In the genomic region with DNA sequence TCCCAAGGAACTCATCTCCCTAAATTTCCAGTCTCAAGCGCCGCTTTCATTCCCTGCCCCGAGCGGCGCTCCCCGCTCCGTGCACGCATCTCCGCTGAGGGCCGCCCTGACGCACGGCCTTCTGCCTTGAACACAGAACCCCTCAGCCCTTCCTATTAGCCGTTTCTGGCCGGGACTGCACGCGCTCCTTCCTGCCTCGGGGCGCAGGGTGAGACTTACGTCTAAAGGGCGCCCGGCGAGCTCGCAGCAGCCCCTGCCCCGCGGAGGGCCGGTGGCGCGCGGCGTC, we compare ENCODE assay signal across 8 cellular contexts. TPM values are rescaled to one million over a fixed set of nuclear protein-coding genes. Genes with fewer than 3 reads are reported as not detected.
A peak's percentile ranks its signal among the peaks of the same experiment; 100 is the strongest.
DNase-seq lines count a peak whose midpoint lies in the region; ATAC-seq and TF ChIP-seq lines count a peak whose summit lies in the region.

No MANE protein-coding gene starts in this region.

- H3K79me1 ChIP-seq in H9 (ENCODE audit: insufficient read depth, low read depth, low read length, poor library complexity, severe bottlenecking), result peaks cover 9% of the 10 kb centered on the region

- H3K4me1 ChIP-seq in H9 (ENCODE audit: insufficient read depth, low read length), result no peaks in the 10 kb centered on the region
- H3K4me1 ChIP-seq in left ventricle myocardium inferior, result peaks cover 60% of the 10 kb centered on the region

- peak overlapping the region; percentile 93 for H3K4me3 ChIP-seq in left ventricle myocardium inferior

- peaks cover 14% of the 10 kb centered on the region; the same call in 1 of the 2 replicates for H3K79me2 ChIP-seq in H9 (ENCODE audit: insufficient read depth, low read length)

- no peak overlapping the region for H3K56ac ChIP-seq in H9 (ENCODE audit: insufficient read length, low read depth, low read length)

- no peak overlapping the region for H3T11ph ChIP-seq in H9 (ENCODE audit: low read length)

- H2AK5ac ChIP-seq in H9 (ENCODE audit: insufficient read length, low read length), result no peak overlapping the region

- no peak overlapping the region for H3K23ac ChIP-seq in H9 (ENCODE audit: insufficient read length, low read depth, low read length)

- peak overlapping the region; percentile 98 for H3K4me3 Mint-ChIP-seq in H9
- H3K4me3 Mint-ChIP-seq in activated naive CD8-positive, alpha-beta T cell, result peak overlapping the region; percentile 96

- H4K5ac ChIP-seq in H9 (ENCODE audit: insufficient read length, low read depth, low read length), result no peak overlapping the region

- H2BK20ac ChIP-seq in H9 (ENCODE audit: low read depth, low read length, poor library complexity, severe bottlenecking), result no peak overlapping the region

- no peaks in the 10 kb centered on the region for H4K20me1 ChIP-seq in H9 (ENCODE audit: control insufficient read depth, insufficient read depth, insufficient read length)

- peaks cover 30 to 35% (median 34%) of the 10 kb centered on the region in 3 experiments for H3K36me3 Mint-ChIP-seq in H9 (ENCODE audit: insufficient read depth in 1 of 3, low read depth in 3 of 3)
- peaks cover 21% of the 10 kb centered on the region for H3K36me3 Mint-ChIP-seq in activated naive CD8-positive, alpha-beta T cell

- H3K18ac ChIP-seq in H9 (ENCODE audit: insufficient read length, low read depth, low read length), result peak overlapping the region; percentile 69

- intact Hi-C loops in left ventricle myocardium inferior (cut with micrococcal nuclease), result loop anchor here (10.0 kb wide), 1 partner anchor 53 kb away; no protein-coding TSS in a partner anchor

- peak overlapping the region; percentile 53 for H3K4me2 ChIP-seq in H9 (ENCODE audit: insufficient read depth, insufficient read length, low read length)

- H3K27me3 ChIP-seq in H9 (ENCODE audit: insufficient read depth, low read length) (no peaks in the 10 kb centered on the region), left ventricle myocardium inferior (ENCODE audit: low read depth) (no peaks in the 10 kb centered on the region)

- peak; percentile 54 to 57 for ATAC-seq in activated CD4-positive, CD25-positive, alpha-beta regulatory T cell treated with anti-CD3 and anti-CD28 coated beads, Interleukin-2, amount 50 U/mL, for 24 hours

- H2AFZ ChIP-seq in H9 (ENCODE audit: low read length), result no peak overlapping the region

- H3K9ac ChIP-seq in H9 (ENCODE audit: extremely low read depth, insufficient read length, low read length), result peak overlapping the region; percentile 91

- WGBS in H9 (ENCODE audit: extremely low coverage, insufficient read length, low lambda C conversion rate), result no CpG with 5 or more reads among the region's 30 CpGs

- no peaks in the 10 kb centered on the region for H3K9me3 ChIP-seq in H9 (ENCODE audit: control insufficient read depth, low read depth, low read length)
- no peaks in the 10 kb centered on the region for H3K9me3 ChIP-seq in left ventricle myocardium inferior (replicated peaks)

- no peak overlapping the region for H2BK120ac ChIP-seq in H9 (ENCODE audit: low read depth, low read length, poor library complexity, severe bottlenecking)

- H3K36me3 ChIP-seq in left ventricle myocardium inferior, result peaks cover 19% of the 10 kb centered on the region

- peaks cover 9% of the 10 kb centered on the region for H3K23me2 ChIP-seq in H9 (ENCODE audit: insufficient read length, low read depth, low read length, poor library complexity, severe bottlenecking)

- DNase-seq in activated CD4-positive, CD25-positive, alpha-beta regulatory T cell treated with anti-CD3 and anti-CD28 coated beads, Interleukin-2, amount 50 U/mL, for 72 hours, result no peak
- DNase-seq in H9, result no peak
- DNase-seq in LoVo (ENCODE audit: low spot score), result peak; percentile 33
- no peak for DNase-seq in left ventricle myocardium inferior
- DNase-seq in renal cortical epithelial cell (ENCODE audit: low read depth), result peak; percentile 13
- no peak for DNase-seq in T1000 (lab: John Stamatoyannopoulos, UW)

- H3K14ac ChIP-seq in H9 (ENCODE audit: insufficient read depth, low read length), result peak overlapping the region; percentile 99

- H3K9me3 Mint-ChIP-seq in H9, result no peaks in the 10 kb centered on the region
- no peaks in the 10 kb centered on the region for H3K9me3 Mint-ChIP-seq in activated naive CD8-positive, alpha-beta T cell (ENCODE audit: low read depth)

- no peaks in the 10 kb centered on the region; the same call in 1 of the 2 replicates for H3K27me3 Mint-ChIP-seq in H9 (ENCODE audit: low read depth)
- no peaks in the 10 kb centered on the region for H3K27me3 Mint-ChIP-seq in activated naive CD8-positive, alpha-beta T cell

- no peak overlapping the region for H2BK12ac ChIP-seq in H9 (ENCODE audit: insufficient read length, low read depth, low read length)

- H4K8ac ChIP-seq in H9 (replicated peaks; ENCODE audit: insufficient read length, low read depth, low read length), result no peak overlapping the region

- H4K91ac ChIP-seq in H9 (ENCODE audit: insufficient read length, low read depth, low read length), result no peak overlapping the region

- peak overlapping the region; percentile 96 to 99 (median 96) for H3K27ac Mint-ChIP-seq in H9
- H3K27ac Mint-ChIP-seq in activated naive CD8-positive, alpha-beta T cell, result peak overlapping the region; percentile 96

- no peak overlapping the region for H2BK5ac ChIP-seq in H9 (ENCODE audit: insufficient read length, low read length)

- TF ChIP-seq CTCF in H9 (conservative IDR thresholded peaks at IDR 0.05) (no peak), left ventricle myocardium inferior (IDR thresholded peaks at IDR 0.05; ENCODE audit: borderline replicate concordance) (no peak)

- H3K4ac ChIP-seq in H9 (ENCODE audit: low read depth, low read length), result no peak overlapping the region

- no peak overlapping the region for H3K27ac ChIP-seq in H9 (ENCODE audit: insufficient read length, low read depth, low read length)
- peak overlapping the region; percentile 100 for H3K27ac ChIP-seq in left ventricle myocardium inferior (replicated peaks)

- peaks cover 32 to 37% of the 10 kb centered on the region in 2 experiments for H3K4me1 Mint-ChIP-seq in H9
- H3K4me1 Mint-ChIP-seq in activated naive CD8-positive, alpha-beta T cell (ENCODE audit: low read depth), result peaks cover 58% of the 10 kb centered on the region

- no peak overlapping the region for H2BK15ac ChIP-seq in H9 (ENCODE audit: low read depth, low read length)

RNA-seq across cellular contexts. Expression of gene WAC, which starts 0.8 kb away (rescaled TPM):
- total RNA-seq in H9 (2021) (130 and 134 TPM in 2 replicates), left ventricle myocardium inferior (103 TPM), renal cortical epithelial cell (46.5 and 92.2 TPM in 2 replicates)

Comparison
In these comparisons a context has a peak if more than half of its experiments do, and no peak if none do; other contexts are left out.
1. DNase-seq: peak in LoVo (single experiment) and renal cortical epithelial cell (single experiment); none in activated CD4-positive, CD25-positive, alpha-beta regulatory T cell treated with anti-CD3 and anti-CD28 coated beads, Interleukin-2, amount 50 U/mL, for 72 hours (single experiment), H9 (single experiment), left ventricle myocardium inferior (single experiment) and T1000 (single experiment).